ENCODE assay signal across 21 cellular contexts in the genomic region with DNA sequence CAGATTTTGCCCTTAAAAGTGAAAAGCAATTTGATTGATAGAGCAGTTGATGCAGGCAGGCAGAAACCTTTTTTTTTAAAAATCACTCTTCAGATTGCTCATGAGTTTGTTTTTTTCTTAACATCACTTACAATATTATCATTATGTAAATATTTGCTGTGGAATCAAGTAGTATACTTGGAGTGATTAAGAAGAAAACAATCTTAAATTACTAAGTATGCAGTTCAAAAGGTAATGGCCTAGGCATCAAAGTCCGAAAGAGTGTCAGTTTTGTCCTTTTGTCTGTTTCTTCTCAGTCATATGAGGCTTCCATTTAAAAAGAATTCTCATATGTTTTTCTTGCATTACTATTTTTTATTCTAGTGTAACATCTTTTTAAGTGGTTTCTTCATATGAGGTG. TPM values are rescaled to one million over a fixed set of nuclear protein-coding genes. Genes with fewer than 3 reads are reported as not detected.
DNase-seq lines count a peak whose midpoint lies in the region; ATAC-seq, FAIRE-seq and TF ChIP-seq lines count a peak whose summit lies in the region.
"Had no signal": no experiment of that assay in that cellular context is flagged by ENCODE, and none has a peak within 500 bp of the region (broad histone marks: within the 10 kb centered on the region; RNA-seq: fewer than 3 reads in every experiment).

No MANE protein-coding gene starts in this region.

- no peaks in the 10 kb centered on the region for H3K79me1 ChIP-seq in mesenchymal stem cell (replicated peaks; ENCODE audit: low read length, poor library complexity, severe bottlenecking)

- H3K4me1 ChIP-seq in A549 (peaks cover 39% of the 10 kb centered on the region), mesenchymal stem cell (ENCODE audit: control insufficient read depth, insufficient read depth, low read depth, low read length) (no peaks in the 10 kb centered on the region)

- H3K36me3 Mint-ChIP-seq in nephron progenitor cell (ENCODE audit: low read depth) = no peaks in the 10 kb centered on the region
- H3K36me3 Mint-ChIP-seq: CD8-positive, alpha-beta T cell had no signal

- POLR2A ChIA-PET in A549 (lab: Yijun Ruan, JAX) = no interaction called here

- DNase-seq in A549 (ENCODE audit: low read depth in 1 of 2, low spot score in 1 of 2) (peak in 1 of 2 experiments; percentile 33), Caki2 (ENCODE audit: low read depth) (peak; percentile 63), bronchial epithelial cell (ENCODE audit: low read depth) (peak; percentile 59), mesenchymal stem cell (no peak), NCI-H446 treated with DMSO at 0.1 percent for 48 hours (lab: John Stamatoyannopoulos, UW) (no peak), NCI-H1092 treated with DMSO at 0.1 percent for 48 hours (lab: John Stamatoyannopoulos, UW) (no peak), nephron progenitor cell (no peak), T1000 (lab: John Stamatoyannopoulos, UW) (no peak)
- DNase-seq: BE2C; CD8-positive, alpha-beta T cell; COR-L47; DMS 273 treated with DMSO at 0.1 percent for 48 hours; DMS79 treated with DMSO at 0.1 percent for 48 hours; EL; GM23248; IMR-90 had no signal

- H3K4me3 ChIP-seq in A549 (peak overlapping the region; percentile 30; the same call in 2 of the 3 replicates), bronchial epithelial cell (ENCODE audit: low read depth, low read length) (no peak overlapping the region), mesenchymal stem cell (ENCODE audit: insufficient read depth in 1 of 2, low read depth in 1 of 2, low read length in 2 of 2) (no peak overlapping the region)
- H3K4me3 ChIP-seq: GM23248 had no signal

- H3K4ac ChIP-seq in mesenchymal stem cell (ENCODE audit: low read depth in 1 of 2, low read length in 2 of 2) = no peak overlapping the region

- 31% methylated on average over 1 of the region's 1 CpG for WGBS in A549 (ENCODE audit: missing lambda C conversion rate)
- no CpG with 5 or more reads among the region's 1 CpG for WGBS in mesenchymal stem cell

- no peak for TF ChIP-seq CTCF in A549 (IDR thresholded peaks at IDR 0.05)
- no peak for TF ChIP-seq CTCF in bronchial epithelial cell (IDR thresholded peaks at IDR 0.05; ENCODE audit: insufficient read depth, low read length, severe bottlenecking)
- no peak for TF ChIP-seq CTCF in nephron progenitor cell (IDR thresholded peaks at IDR 0.05)

- no peak overlapping the region for H4K91ac ChIP-seq in mesenchymal stem cell (ENCODE audit: low read length)

- H3K14ac ChIP-seq in mesenchymal stem cell (ENCODE audit: low read length in 2 of 2) = no peak overlapping the region

- no peak overlapping the region for H3K9ac ChIP-seq in mesenchymal stem cell (ENCODE audit: low read length)
- H3K9ac ChIP-seq: GM23248 had no signal

- no peak overlapping the region for H3K18ac ChIP-seq in mesenchymal stem cell (ENCODE audit: low read depth in 1 of 2, low read length in 2 of 2)

- no peak for TF ChIP-seq RAD21 in A549 (conservative IDR thresholded peaks at IDR 0.05 in 1 of 2, IDR thresholded peaks at IDR 0.05 in 1 of 2)

- peak overlapping the region; percentile 85 for H3K4me2 ChIP-seq in A549
- H3K4me2 ChIP-seq in mesenchymal stem cell (ENCODE audit: low read length, poor library complexity, severe bottlenecking) = no peak overlapping the region

- no peak overlapping the region for H2AK5ac ChIP-seq in mesenchymal stem cell (ENCODE audit: low read length, severe bottlenecking)

- H3K27me3 ChIP-seq in bronchial epithelial cell (ENCODE audit: control insufficient read depth, insufficient read depth, low read length) (no peaks in the 10 kb centered on the region), mesenchymal stem cell (ENCODE audit: control insufficient read depth in 1 of 2, insufficient read depth in 1 of 2, low read length in 2 of 2) (no peaks in the 10 kb centered on the region)
- H3K27me3 ChIP-seq: BE2C had no signal

- in situ Hi-C loops in Caki2 (cut with HindIII; ENCODE audit: low pct_unique_long_range_greater_than_20kb, low sequenced_read_pairs) = no loop called here

- H2AFZ ChIP-seq in mesenchymal stem cell (ENCODE audit: low read depth, low read length) = no peak overlapping the region
- H2AFZ ChIP-seq: GM23248 had no signal

- FAIRE-seq in A549 (lab: Jason Lieb, UNC) (peak; percentile 76), bronchial epithelial cell (lab: Jason Lieb, UNC) (no peak)
- FAIRE-seq: G401.6, GM12891, H54 had no signal

- no peak overlapping the region for H2BK15ac ChIP-seq in mesenchymal stem cell (ENCODE audit: low read depth, poor library complexity, severe bottlenecking)

- H3K27ac ChIP-seq in A549 (peak overlapping the region; percentile 83 to 89), mesenchymal stem cell (ENCODE audit: low read length, poor library complexity, severe bottlenecking) (peak overlapping the region; percentile 62)
- H3K27ac ChIP-seq: C4-2B, GM23248 had no signal

- H2BK5ac ChIP-seq in mesenchymal stem cell (ENCODE audit: low read depth, low read length, poor library complexity, severe bottlenecking) = no peak overlapping the region

- no peaks in the 10 kb centered on the region for H3K4me1 Mint-ChIP-seq in nephron progenitor cell

- H3K4me3 Mint-ChIP-seq in nephron progenitor cell = no peak overlapping the region
- H3K4me3 Mint-ChIP-seq: CD8-positive, alpha-beta T cell had no signal

- TF ChIP-seq EP300 in A549 (IDR thresholded peaks at IDR 0.05) = no peak

- no peak overlapping the region for H2BK120ac ChIP-seq in mesenchymal stem cell (ENCODE audit: low read depth, low read length)

- CTCF ChIA-PET in A549 (lab: Yijun Ruan, JAX) = interaction anchor here (0.7 to 1.4 kb wide), 3 partner anchors 25 to 200 kb away, joined by 3 read pairs; no protein-coding TSS in a partner anchor

- no peak for TF ChIP-seq POLR2A in A549 (IDR thresholded peaks at IDR 0.05; ENCODE audit: low read length)

- H3K36me3 ChIP-seq in bronchial epithelial cell (ENCODE audit: control insufficient read depth, insufficient read depth, low read length) = no peaks in the 10 kb centered on the region
- H3K36me3 ChIP-seq in mesenchymal stem cell (ENCODE audit: control insufficient read depth in 1 of 2, insufficient read depth in 2 of 2, low read depth in 1 of 2, low read length in 2 of 2) = peaks cover 0 to 17% of the 10 kb centered on the region in 2 experiments
- H3K36me3 ChIP-seq: BE2C had no signal

- ATAC-seq in A549 = peak; percentile 15 to 39; a peak in 2 of 6 replicates
- ATAC-seq: CD8-positive, alpha-beta T cell; HCT116 had no signal

- H3K9me3 Mint-ChIP-seq in nephron progenitor cell = peaks cover 27% of the 10 kb centered on the region

- H3K27me3 Mint-ChIP-seq in nephron progenitor cell (ENCODE audit: low read depth, poor library complexity) = peaks cover 2% of the 10 kb centered on the region

- H3K27ac Mint-ChIP-seq in nephron progenitor cell = no peak overlapping the region
- H3K27ac Mint-ChIP-seq: CD8-positive, alpha-beta T cell had no signal

- H2BK12ac ChIP-seq in mesenchymal stem cell (ENCODE audit: low read length in 2 of 2) = no peak overlapping the region

- H3K23ac ChIP-seq in mesenchymal stem cell (ENCODE audit: low read length in 2 of 2) = no peak overlapping the region

- H3K9me3 ChIP-seq in A549 (peaks cover 28% of the 10 kb centered on the region), mesenchymal stem cell (ENCODE audit: control insufficient read depth, low read length) (peaks cover 16% of the 10 kb centered on the region)
- H3K9me3 ChIP-seq: BE2C had no signal

- H4K8ac ChIP-seq in mesenchymal stem cell (ENCODE audit: low read length) = no peak overlapping the region

TF ChIP-seq in A549, 52 proteins besides CTCF, POLR2A, EP300 and RAD21:
- TF ChIP-seq EHF (CRISPR knock-in tag; IDR thresholded peaks at IDR 0.05) (no peak), JUNB (IDR thresholded peaks at IDR 0.05) (peak; percentile 38; the same call in 1 of the 2 replicates), E2F6 (IDR thresholded peaks at IDR 0.05; ENCODE audit: borderline replicate concordance, low read depth) (no peak), JUN (IDR thresholded peaks at IDR 0.05) (0 out of 5 replicates have a peak, but pooled peaks of 1 of the 2 experiments have one; percentile 10), FOSL2 (IDR thresholded peaks at IDR 0.05) (no peak), FOSL2 (CRISPR knock-in tag; IDR thresholded peaks at IDR 0.05) (peak; percentile 31), ESRRA (IDR thresholded peaks at IDR 0.05; ENCODE audit: borderline replicate concordance, low read length) (no peak)
- TF ChIP-seq, protein P1, sequence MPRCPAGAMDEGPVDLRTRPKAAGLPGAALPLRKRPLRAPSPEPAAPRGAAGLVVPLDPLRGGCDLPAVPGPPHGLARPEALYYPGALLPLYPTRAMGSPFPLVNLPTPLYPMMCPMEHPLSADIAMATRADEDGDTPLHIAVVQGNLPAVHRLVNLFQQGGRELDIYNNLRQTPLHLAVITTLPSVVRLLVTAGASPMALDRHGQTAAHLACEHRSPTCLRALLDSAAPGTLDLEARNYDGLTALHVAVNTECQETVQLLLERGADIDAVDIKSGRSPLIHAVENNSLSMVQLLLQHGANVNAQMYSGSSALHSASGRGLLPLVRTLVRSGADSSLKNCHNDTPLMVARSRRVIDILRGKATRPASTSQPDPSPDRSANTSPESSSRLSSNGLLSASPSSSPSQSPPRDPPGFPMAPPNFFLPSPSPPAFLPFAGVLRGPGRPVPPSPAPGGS (IDR thresholded peaks at IDR 0.05) = no peak

RNA-seq across cellular contexts. Expression of gene BICC1, which starts 43.8 kb away (rescaled TPM):
- 36.9 and 50.7 TPM in 2 replicates for polyA plus RNA-seq in A549 (2011; rRNA removed)
- polyA plus RNA-seq in A549 (2012; cell fraction: cytosol; rRNA removed) = 7.3 and 9.6 TPM in 2 replicates
- 6.3 and 10.1 TPM in 2 replicates for polyA plus RNA-seq in A549 (2012; cell fraction: nucleus; rRNA removed)
- polyA plus RNA-seq in A549 (2017; fragmentation: RNase III; extraction: RNeasy Plus Mini Kit Qiagen cat#74134 plus additional on column Dnase treatment) = 52.4 to 57.7 TPM (median 56.8 TPM) in 3 replicates
- 155 and 169 TPM in 2 replicates for polyA minus RNA-seq in A549 (2011; rRNA and poly(A)+ RNA removed)
- 91.3 and 105 TPM in 2 replicates for total RNA-seq in Caki2 (2014; rRNA removed; shearing (Covaris generic); ENCODE audit: low replicate concordance)
- total RNA-seq in bronchial epithelial cell = 0.13 and 1.1 TPM in 2 replicates
- 4.7 TPM for polyA plus RNA-seq in mesenchymal stem cell (2013, experiment 1 of 2)
- 5.0 TPM for polyA plus RNA-seq in mesenchymal stem cell (2013, experiment 2 of 2)
- total RNA-seq: CD8-positive, alpha-beta T cell had no signal

Comparison
In these comparisons a context has a peak if more than half of its experiments do, and no peak if none do; other contexts are left out.
1. DNase-seq: peak in Caki2 (single experiment) and bronchial epithelial cell (single experiment); none in mesenchymal stem cell (single experiment), NCI-H446 treated with DMSO at 0.1 percent for 48 hours (single experiment), NCI-H1092 treated with DMSO at 0.1 percent for 48 hours (single experiment), nephron progenitor cell (single experiment) and T1000 (single experiment).
2. RNA of gene BICC1, which starts 43.8 kb away (total RNA-seq): 91.3 to 105 TPM in Caki2; 0.13 to 1.1 TPM in bronchial epithelial cell; every median in the first group is over 10 times any median in the second.